Comparison of ENCODE assay signal across 8 cellular contexts in genomic region chr11:61814958-61815789, GRCh38. TPM values are rescaled to one million over a fixed set of nuclear protein-coding genes. Genes with fewer than 3 reads are reported as not detected.
DNase-seq lines count a peak whose midpoint lies in the region; ATAC-seq, FAIRE-seq and TF ChIP-seq lines count a peak whose summit lies in the region.

No MANE protein-coding gene starts in this region.

- no peaks in the 10 kb centered on the region for H3K9me3 Mint-ChIP-seq in progenitor cell of endocrine pancreas (ENCODE audit: low read depth)

- no peaks in the 10 kb centered on the region for H3K9me3 ChIP-seq in HAP-1
- no peaks in the 10 kb centered on the region for H3K9me3 ChIP-seq in MM.1S (replicated peaks; ENCODE audit: insufficient read depth, low read length)
- H3K9me3 ChIP-seq in K562 (replicated peaks; ENCODE audit: control insufficient read depth, insufficient read depth, low read depth, low read length), result no peaks in the 10 kb centered on the region

- no peaks in the 10 kb centered on the region for H3K27me3 ChIP-seq in GM06990 (replicated peaks; ENCODE audit: control insufficient read depth, insufficient read depth, low read length)
- H3K27me3 ChIP-seq in HAP-1 (ENCODE audit: low read depth), result no peaks in the 10 kb centered on the region
- 0 out of 2 replicates have a peak, but pooled peaks cover 4% of the 10 kb centered on the region for H3K27me3 ChIP-seq in MM.1S (replicated peaks; ENCODE audit: insufficient read depth, low read length)
- no peaks in the 10 kb centered on the region; a peak in 1 of 5 replicates for H3K27me3 ChIP-seq in K562 (ENCODE audit: control insufficient read depth in 2 of 2, insufficient read depth in 2 of 2, low read length in 2 of 2)

- TF ChIP-seq EP300 in K562 (IDR thresholded peaks at IDR 0.05; ENCODE audit: low read length), result no peak

- in situ Hi-C loops in HAP-1 (cut with MboI; ENCODE audit: low sequenced_read_pairs) (no loop called here), SK-MEL-5 (cut with HindIII; ENCODE audit: low pct_unique_long_range_greater_than_20kb, low sequenced_read_pairs) (no loop called here), K562 (cut with MboI) (no loop called here)

- no peaks in the 10 kb centered on the region for H3K9me1 ChIP-seq in K562 (ENCODE audit: control insufficient read depth, insufficient read depth, low read length)

- H3K4me3 ChIP-seq in GM06990 (replicated peaks; ENCODE audit: low read depth, low read length) (peak overlapping the region; percentile 75), HAP-1 (peak overlapping the region; percentile 64), MM.1S (ENCODE audit: low read length) (peak overlapping the region; percentile 78), K562 (peak overlapping the region; percentile 64)

- CTCF ChIA-PET in K562 (lab: Yijun Ruan, JAX; ENCODE audit: low intra/inter-chr PET ratio), result no interaction called here

- H3K36me3 ChIP-seq in GM06990 (ENCODE audit: control insufficient read depth, insufficient read depth, low read length) (peaks cover 12% of the 10 kb centered on the region), HAP-1 (replicated peaks) (peaks cover 34% of the 10 kb centered on the region), MM.1S (replicated peaks; ENCODE audit: insufficient read depth, low read length) (no peaks in the 10 kb centered on the region), K562 (ENCODE audit: control insufficient read depth, insufficient read depth, low read length) (peaks cover 50% of the 10 kb centered on the region)

- no peaks in the 10 kb centered on the region for H3K27me3 Mint-ChIP-seq in progenitor cell of endocrine pancreas

- ATAC-seq in K562, result peak; percentile 90

- peak; percentile 93 for DNase-seq in GM06990 (ENCODE audit: extremely low read depth, insufficient read length)
- peak; percentile 93 to 97 for DNase-seq in HAP-1 (ENCODE audit: low spot score in 2 of 2)
- peak; percentile 72 for DNase-seq in MM.1S
- peak; percentile 92 for DNase-seq in SK-MEL-5 (ENCODE audit: low read depth, low spot score)
- DNase-seq in K562 (ENCODE audit: extremely low read depth in 1 of 4, low spot score in 3 of 4), result peak; percentile 90 to 99 (median 94)
- peak; percentile 98 for DNase-seq in hepatic stellate cell (ENCODE audit: low spot score)
- DNase-seq in progenitor cell of endocrine pancreas (ENCODE audit: low spot score, unreplicated experiment), result peak; percentile 94
- DNase-seq in NCI-H446 (lab: John Stamatoyannopoulos, UW), result no peak

- H4K20me1 ChIP-seq in MM.1S (ENCODE audit: insufficient read depth, low read length) (no peaks in the 10 kb centered on the region), K562 (replicated peaks; ENCODE audit: control insufficient read depth, insufficient read depth, low read length) (no peaks in the 10 kb centered on the region)

- TF ChIP-seq RAD21 in K562 (CRISPR knock-in tag; conservative IDR thresholded peaks at IDR 0.05 in 1 of 2, IDR thresholded peaks at IDR 0.05 in 1 of 2), result peak in 1 of 2 experiments; percentile 2; a peak in 1 of 4 replicates

- peak; percentile 99 for TF ChIP-seq POLR2A in K562 (conservative IDR thresholded peaks at IDR 0.05)

- no peaks in the 10 kb centered on the region for H3K9me2 ChIP-seq in MM.1S (replicated peaks; ENCODE audit: insufficient read depth, low read length)

- peaks cover 18% of the 10 kb centered on the region for H3K36me3 Mint-ChIP-seq in progenitor cell of endocrine pancreas (ENCODE audit: insufficient read depth)

- under 1% methylated on average over 56 of the region's 66 CpGs for WGBS in K562 (ENCODE audit: insufficient coverage, low coverage, missing lambda C conversion rate)

- H3K27ac ChIP-seq in MM.1S (ENCODE audit: low read length) (peak overlapping the region; percentile 53; the same call in 1 of the 2 replicates), K562 (ENCODE audit: extremely low read depth, low read depth, low read length) (peak overlapping the region; percentile 98)

- H3K4me1 Mint-ChIP-seq in progenitor cell of endocrine pancreas (ENCODE audit: low read depth), result peaks cover 13% of the 10 kb centered on the region

- H3K4me2 ChIP-seq in MM.1S (ENCODE audit: low read depth, low read length) (peak overlapping the region; percentile 99), K562 (ENCODE audit: insufficient read depth, low read length) (peak overlapping the region; percentile 97)

- H3F3A ChIP-seq in MM.1S (ENCODE audit: insufficient read depth, low read length), result peaks cover 18% of the 10 kb centered on the region

- POLR2A ChIA-PET in K562 (lab: Yijun Ruan, JAX), result interaction anchor here (0.5 to 6.8 kb wide), 27 partner anchors 8 to 328 kb away, joined by 3 to 97 read pairs (median 4); partner anchors contain the start of gene FEN1

- TSS peak; percentile 52 for BruUV-seq in K562 (replicated peaks; lab: Mats Ljungman, UMichigan)

- H3K9ac ChIP-seq in MM.1S (ENCODE audit: low read length), result peak overlapping the region; percentile 86
- peak overlapping the region; percentile 98 to 99 for H3K9ac ChIP-seq in K562 (ENCODE audit: insufficient read depth in 1 of 2, low read depth in 2 of 2, low read length in 2 of 2)

- H3K4me1 ChIP-seq in HAP-1 (peaks cover 13% of the 10 kb centered on the region), MM.1S (ENCODE audit: low read length) (no peaks in the 10 kb centered on the region), K562 (replicated peaks in 1 of 2; ENCODE audit: control insufficient read depth in 2 of 2, insufficient read depth in 2 of 2, low read length in 2 of 2) (peaks cover 30 to 49% of the 10 kb centered on the region in 2 experiments; a peak in 4 of 5 replicates)

- H3K27ac Mint-ChIP-seq in progenitor cell of endocrine pancreas, result peak overlapping the region; percentile 98

- peak overlapping the region; percentile 97 for H3K4me3 Mint-ChIP-seq in progenitor cell of endocrine pancreas (ENCODE audit: low read depth)

- H3K79me2 ChIP-seq in MM.1S (ENCODE audit: low read length), result no peaks in the 10 kb centered on the region
- peaks cover 74% of the 10 kb centered on the region for H3K79me2 ChIP-seq in K562 (ENCODE audit: control insufficient read depth, insufficient read depth, low read length)

- intact Hi-C loops in K562 (cut with micrococcal nuclease), result loop anchor here (1.0 to 2.0 kb wide), 2 partner anchors 56 to 156 kb away; no protein-coding TSS in a partner anchor

- no peak for TF ChIP-seq CTCF in GM06990 (IDR thresholded peaks at IDR 0.05; ENCODE audit: insufficient read depth, low read length, poor library complexity, severe bottlenecking)
- TF ChIP-seq CTCF in MM.1S (IDR thresholded peaks at IDR 0.05; ENCODE audit: low read length), result no peak
- TF ChIP-seq CTCF in K562 (IDR thresholded peaks at IDR 0.05 in 2 of 3, conservative IDR thresholded peaks at IDR 0.05 in 1 of 3; ENCODE audit: insufficient read depth in 2 of 3, low read depth in 1 of 3, low read length in 3 of 3), result no peak; a peak in 1 of 6 replicates
- TF ChIP-seq CTCF in progenitor cell of endocrine pancreas (IDR thresholded peaks at IDR 0.05; ENCODE audit: unreplicated experiment), result no peak

- H2AFZ ChIP-seq in MM.1S (ENCODE audit: low read length), result peak overlapping the region; percentile 74
- H2AFZ ChIP-seq in K562 (ENCODE audit: low read depth, low read length), result peak overlapping the region; percentile 65

- FAIRE-seq in K562 (lab: Jason Lieb, UNC), result peak; percentile 86

RNA-seq across cellular contexts. Expression of gene FADS1, which starts 1.6 kb away (rescaled TPM):
- total RNA-seq in SK-MEL-5 (2014; rRNA removed; shearing (Covaris generic)), result 39.4 and 45.9 TPM in 2 replicates
- 35.2 and 36.9 TPM in 2 replicates for polyA plus RNA-seq in SK-MEL-5 (2015; cell fraction: cytosol; rRNA removed)
- 14.8 and 23.8 TPM in 2 replicates for polyA plus RNA-seq in SK-MEL-5 (2015; cell fraction: nucleus; rRNA removed)
- 611 and 866 TPM in 2 replicates for total RNA-seq in K562 (2011; cell fraction: chromatin; rRNA removed; ENCODE audit: low replicate concordance)
- 866 and 894 TPM in 2 replicates for total RNA-seq in K562 (2011; cell fraction: nucleolus; rRNA removed)
- total RNA-seq in K562 (2011; cell fraction: nucleoplasm; rRNA removed), result 825 and 959 TPM in 2 replicates
- total RNA-seq in K562 (2014; rRNA removed) (250 and 292 TPM in 2 replicates), K562 (2014; rRNA removed; fragmentation: Illumina TruSeq; extraction: Trizol) (367 and 390 TPM in 2 replicates), K562 (2015; rRNA removed; fragmentation: Illumina TruSeq; extraction: Trizol) (353 and 364 TPM in 2 replicates), K562 (2021) (378 and 411 TPM in 2 replicates), progenitor cell of endocrine pancreas (114 and 121 TPM in 2 replicates)
- polyA plus RNA-seq in K562 (2011; rRNA removed) (747 and 864 TPM in 2 replicates), K562 (2014; fragmentation: Illumina TruSeq; extraction: Trizol) (394 and 457 TPM in 2 replicates), K562 (2014; fragmentation: Nextera tagmentation; extraction: Ambion mirVana) (100 to 1,000 TPM; 110 to 174 TPM), K562 (2014; rRNA removed) (295 and 314 TPM in 2 replicates)
- polyA plus RNA-seq in K562 (2011; cell fraction: cytosol; rRNA removed), result 1,005 and 1,028 TPM in 2 replicates
- 277 and 375 TPM in 2 replicates for polyA plus RNA-seq in K562 (2011; cell fraction: nucleus; rRNA removed)
- polyA plus RNA-seq in K562 (2012), result 228 and 290 TPM in 2 replicates
- polyA minus RNA-seq in K562 (2011; rRNA and poly(A)+ RNA removed), result 571 and 760 TPM in 2 replicates
- 555 and 599 TPM in 2 replicates for polyA minus RNA-seq in K562 (2011; cell fraction: cytosol; rRNA and poly(A)+ RNA removed)
- polyA minus RNA-seq in K562 (2011; cell fraction: nucleus; rRNA and poly(A)+ RNA removed), result 280 and 292 TPM in 2 replicates

RNA-seq across cellular contexts. Expression of gene FADS2, which starts 12.9 kb away (rescaled TPM):
- total RNA-seq in SK-MEL-5 (2014; rRNA removed; shearing (Covaris generic)), result 0.45 and 0.56 TPM in 2 replicates
- 2.2 and 3.9 TPM in 2 replicates for polyA plus RNA-seq in SK-MEL-5 (2015; cell fraction: cytosol; rRNA removed)
- 0.44 and 1.0 TPM in 2 replicates for polyA plus RNA-seq in SK-MEL-5 (2015; cell fraction: nucleus; rRNA removed)
- 49.3 and 107 TPM in 2 replicates for total RNA-seq in K562 (2011; cell fraction: chromatin; rRNA removed; ENCODE audit: low replicate concordance)
- total RNA-seq in K562 (2011; cell fraction: nucleolus; rRNA removed), result 68.6 and 70.4 TPM in 2 replicates
- total RNA-seq in K562 (2011; cell fraction: nucleoplasm; rRNA removed), result 66.5 and 86.0 TPM in 2 replicates
- total RNA-seq in K562 (2014; rRNA removed), result 13.2 and 17.7 TPM in 2 replicates
- total RNA-seq in K562 (2014; rRNA removed; fragmentation: Illumina TruSeq; extraction: Trizol), result 14.5 and 16.2 TPM in 2 replicates
- total RNA-seq in K562 (2015; rRNA removed; fragmentation: Illumina TruSeq; extraction: Trizol), result 11.5 and 12.0 TPM in 2 replicates
- total RNA-seq in K562 (2021), result 28.6 and 30.4 TPM in 2 replicates
- polyA plus RNA-seq in K562 (2011; rRNA removed), result 42.8 and 57.1 TPM in 2 replicates
- polyA plus RNA-seq in K562 (2011; cell fraction: cytosol; rRNA removed), result 45.6 and 51.9 TPM in 2 replicates
- 34.1 and 48.4 TPM in 2 replicates for polyA plus RNA-seq in K562 (2011; cell fraction: nucleus; rRNA removed)
- polyA plus RNA-seq in K562 (2012), result 27.8 and 43.6 TPM in 2 replicates
- polyA plus RNA-seq in K562 (2014; fragmentation: Illumina TruSeq; extraction: Trizol), result 33.9 and 39.7 TPM in 2 replicates
- polyA plus RNA-seq in K562 (2014; fragmentation: Nextera tagmentation; extraction: Ambion mirVana), result 1 to 10 TPM; 2.9 to 5.3 TPM
- 23.9 and 27.2 TPM in 2 replicates for polyA plus RNA-seq in K562 (2014; rRNA removed)
- polyA minus RNA-seq in K562 (2011; rRNA and poly(A)+ RNA removed), result 38.9 and 48.8 TPM in 2 replicates
- 21.3 and 32.6 TPM in 2 replicates for polyA minus RNA-seq in K562 (2011; cell fraction: cytosol; rRNA and poly(A)+ RNA removed)
- polyA minus RNA-seq in K562 (2011; cell fraction: nucleus; rRNA and poly(A)+ RNA removed), result 10.5 and 15.2 TPM in 2 replicates
- total RNA-seq in progenitor cell of endocrine pancreas, result 399 and 402 TPM in 2 replicates

RNA-seq across cellular contexts. Expression of gene FEN1, which starts 22.5 kb away (rescaled TPM):
- total RNA-seq in SK-MEL-5 (2014; rRNA removed; shearing (Covaris generic)), result 65.4 and 65.8 TPM in 2 replicates
- polyA plus RNA-seq in SK-MEL-5 (2015; cell fraction: cytosol; rRNA removed), result 73.1 and 79.3 TPM in 2 replicates
- 13.1 and 18.1 TPM in 2 replicates for polyA plus RNA-seq in SK-MEL-5 (2015; cell fraction: nucleus; rRNA removed)
- total RNA-seq in K562 (2011; cell fraction: chromatin; rRNA removed; ENCODE audit: low replicate concordance), result 27.9 and 42.4 TPM in 2 replicates
- total RNA-seq in K562 (2011; cell fraction: nucleolus; rRNA removed), result 50.0 and 60.9 TPM in 2 replicates
- 37.0 and 43.3 TPM in 2 replicates for total RNA-seq in K562 (2011; cell fraction: nucleoplasm; rRNA removed)
- total RNA-seq in K562 (2014; rRNA removed) (156 and 172 TPM in 2 replicates), K562 (2014; rRNA removed; fragmentation: Illumina TruSeq; extraction: Trizol) (130 and 137 TPM in 2 replicates), K562 (2015; rRNA removed; fragmentation: Illumina TruSeq; extraction: Trizol) (150 and 154 TPM in 2 replicates), K562 (2021) (140 and 150 TPM in 2 replicates), progenitor cell of endocrine pancreas (34.4 and 36.6 TPM in 2 replicates)
- polyA plus RNA-seq in K562 (2011; rRNA removed) (91.3 and 124 TPM in 2 replicates), K562 (2014; fragmentation: Illumina TruSeq; extraction: Trizol) (138 and 146 TPM in 2 replicates), K562 (2014; fragmentation: Nextera tagmentation; extraction: Ambion mirVana) (10 to 100 TPM; 58.1 to 86.8 TPM), K562 (2014; rRNA removed) (132 and 136 TPM in 2 replicates)
- 83.9 and 106 TPM in 2 replicates for polyA plus RNA-seq in K562 (2011; cell fraction: cytosol; rRNA removed)
- 28.7 and 36.3 TPM in 2 replicates for polyA plus RNA-seq in K562 (2011; cell fraction: nucleus; rRNA removed)
- 122 and 124 TPM in 2 replicates for polyA plus RNA-seq in K562 (2012)
- polyA minus RNA-seq in K562 (2011; rRNA and poly(A)+ RNA removed), result 77.5 and 111 TPM in 2 replicates
- 54.2 and 76.3 TPM in 2 replicates for polyA minus RNA-seq in K562 (2011; cell fraction: cytosol; rRNA and poly(A)+ RNA removed)
- polyA minus RNA-seq in K562 (2011; cell fraction: nucleus; rRNA and poly(A)+ RNA removed), result 29.8 and 34.1 TPM in 2 replicates

RNA-seq across cellular contexts. Expression of gene TMEM258, which starts 22.8 kb away (rescaled TPM):
- total RNA-seq in SK-MEL-5 (2014; rRNA removed; shearing (Covaris generic)), result 142 and 172 TPM in 2 replicates
- 93.5 and 112 TPM in 2 replicates for polyA plus RNA-seq in SK-MEL-5 (2015; cell fraction: cytosol; rRNA removed)
- 17.7 and 55.2 TPM in 2 replicates for polyA plus RNA-seq in SK-MEL-5 (2015; cell fraction: nucleus; rRNA removed)
- total RNA-seq in K562 (2011; cell fraction: chromatin; rRNA removed; ENCODE audit: low replicate concordance), result 88.0 and 142 TPM in 2 replicates
- 195 and 216 TPM in 2 replicates for total RNA-seq in K562 (2011; cell fraction: nucleolus; rRNA removed)
- total RNA-seq in K562 (2011; cell fraction: nucleoplasm; rRNA removed), result 192 and 237 TPM in 2 replicates
- 97.2 and 153 TPM in 2 replicates for total RNA-seq in K562 (2014; rRNA removed)
- 227 and 239 TPM in 2 replicates for total RNA-seq in K562 (2014; rRNA removed; fragmentation: Illumina TruSeq; extraction: Trizol)
- 221 and 231 TPM in 2 replicates for total RNA-seq in K562 (2015; rRNA removed; fragmentation: Illumina TruSeq; extraction: Trizol)
- total RNA-seq in K562 (2021), result 168 and 200 TPM in 2 replicates
- polyA plus RNA-seq in K562 (2011; rRNA removed), result 630 and 713 TPM in 2 replicates
- polyA plus RNA-seq in K562 (2011; cell fraction: cytosol; rRNA removed), result 728 and 1,027 TPM in 2 replicates
- polyA plus RNA-seq in K562 (2011; cell fraction: nucleus; rRNA removed), result 254 and 417 TPM in 2 replicates
- polyA plus RNA-seq in K562 (2012), result 426 and 696 TPM in 2 replicates
- polyA plus RNA-seq in K562 (2014; fragmentation: Illumina TruSeq; extraction: Trizol), result 213 and 256 TPM in 2 replicates
- polyA plus RNA-seq in K562 (2014; fragmentation: Nextera tagmentation; extraction: Ambion mirVana), result 100 to 1,000 TPM; 794 to 856 TPM
- polyA plus RNA-seq in K562 (2014; rRNA removed), result 199 and 268 TPM in 2 replicates
- 155 and 167 TPM in 2 replicates for polyA minus RNA-seq in K562 (2011; rRNA and poly(A)+ RNA removed)
- 111 and 157 TPM in 2 replicates for polyA minus RNA-seq in K562 (2011; cell fraction: cytosol; rRNA and poly(A)+ RNA removed)
- polyA minus RNA-seq in K562 (2011; cell fraction: nucleus; rRNA and poly(A)+ RNA removed), result 46.0 and 84.9 TPM in 2 replicates
- total RNA-seq in progenitor cell of endocrine pancreas, result 175 and 185 TPM in 2 replicates

Comparison
In these comparisons a context has a peak if more than half of its experiments do, and no peak if none do; other contexts are left out.
1. DNase-seq: peak in GM06990 (single experiment), HAP-1 (2 of 2), MM.1S (single experiment), SK-MEL-5 (single experiment), K562 (4 of 4), hepatic stellate cell (single experiment) and progenitor cell of endocrine pancreas (single experiment); none in NCI-H446 (0 of 2).
2. Peak in every context shown above with its lines, with median percentiles within 50 percentile points of each other: H3K4me3 ChIP-seq.